In genomic region chr2:20141056-20141762, GRCh38 we compare ENCODE assay signal across 10 cellular contexts.
A peak's percentile ranks its signal among the peaks of the same experiment; 100 is the strongest.
DNase-seq lines count a peak whose midpoint lies in the region; ATAC-seq and TF ChIP-seq lines count a peak whose summit lies in the region.
"Had no signal": no experiment of that assay in that cellular context is flagged by ENCODE, and none has a peak within 500 bp of the region (broad histone marks: within the 10 kb centered on the region; RNA-seq: fewer than 3 reads in every experiment).

No MANE protein-coding gene starts in this region.

- no peaks in the 10 kb centered on the region for H3K27me3 ChIP-seq in SJSA1 (replicated peaks)
- no peaks in the 10 kb centered on the region for H3K27me3 ChIP-seq in gastroesophageal sphincter

- H3K4me3 ChIP-seq in SJSA1: no peak overlapping the region
- H3K4me3 ChIP-seq in gastroesophageal sphincter: no peak overlapping the region
- H3K4me3 ChIP-seq: SK-N-MC had no signal

- H3K36me3 Mint-ChIP-seq in T-helper 2 cell treated with Interferon-gamma antibody and Interleukin-4, amounts not matched to agents 5 μg/mL and 100 μg/mL, for 36 hours (ENCODE audit: low read depth): no peaks in the 10 kb centered on the region
- H3K36me3 Mint-ChIP-seq in effector memory CD8-positive, alpha-beta T cell (ENCODE audit: insufficient read depth): no peaks in the 10 kb centered on the region

- H3K36me3 ChIP-seq in SJSA1 (no peaks in the 10 kb centered on the region), gastroesophageal sphincter (no peaks in the 10 kb centered on the region)

- H3K9me3 ChIP-seq in SJSA1 (replicated peaks): no peaks in the 10 kb centered on the region
- H3K9me3 ChIP-seq in gastroesophageal sphincter: no peaks in the 10 kb centered on the region

- H3K4me1 Mint-ChIP-seq in T-helper 2 cell treated with Interferon-gamma antibody and Interleukin-4, amounts not matched to agents 5 μg/mL and 100 μg/mL, for 36 hours (ENCODE audit: low read depth): no peaks in the 10 kb centered on the region
- no peaks in the 10 kb centered on the region for H3K4me1 Mint-ChIP-seq in effector memory CD8-positive, alpha-beta T cell (ENCODE audit: low read depth in 2 of 2)

- H3K4me3 Mint-ChIP-seq in T-helper 2 cell treated with Interferon-gamma antibody and Interleukin-4, amounts not matched to agents 5 μg/mL and 100 μg/mL, for 36 hours: no peak overlapping the region
- H3K4me3 Mint-ChIP-seq in effector memory CD8-positive, alpha-beta T cell: no peak overlapping the region
- H3K4me3 Mint-ChIP-seq: nephron had no signal

- DNase-seq in EL (peak; percentile 96), SJSA1 (ENCODE audit: low read depth in 1 of 2, low spot score in 2 of 2) (peak; percentile 89 to 96), sciatic nerve (ENCODE audit: low spot score) (no peak), NOMO-1 treated with dmso at 0.1 percent for 144 hours (lab: John Stamatoyannopoulos, UW; ENCODE audit: unreplicated experiment) (no peak), NCI-H2081 treated with DMSO at 0.1 percent for 48 hours (lab: John Stamatoyannopoulos, UW) (no peak)
- DNase-seq in T-helper 2 cell treated with Interferon-gamma antibody and Interleukin-4, amounts not matched to agents 5 μg/mL and 100 μg/mL, for 36 hours (ENCODE audit: low spot score): no peak
- no peak for DNase-seq in effector memory CD8-positive, alpha-beta T cell

- H3K27ac ChIP-seq in SJSA1: peak overlapping the region; percentile 57
- peak overlapping the region in 3 of 4 donors; percentile 6 to 19 (median 17) for H3K27ac ChIP-seq in gastroesophageal sphincter
- H3K27ac ChIP-seq: SK-N-MC had no signal

- WGBS in gastroesophageal sphincter (ENCODE audit: low coverage in 1 of 2), 2 donors: 53% methylated on average over 7 of the region's 9 CpGs; no CpG with 5 or more reads in 1 of the 2 donors

- no peak for TF ChIP-seq POLR2A in gastroesophageal sphincter (IDR thresholded peaks at IDR 0.05)

- no peak overlapping the region for H3K27ac Mint-ChIP-seq in T-helper 2 cell treated with Interferon-gamma antibody and Interleukin-4, amounts not matched to agents 5 μg/mL and 100 μg/mL, for 36 hours
- H3K27ac Mint-ChIP-seq in effector memory CD8-positive, alpha-beta T cell: no peak overlapping the region

- TF ChIP-seq EP300 in gastroesophageal sphincter (IDR thresholded peaks at IDR 0.05): no peak

- ATAC-seq in gastroesophageal sphincter (peak; percentile 76), sciatic nerve (peak; percentile 65)
- no peak for ATAC-seq in effector memory CD8-positive, alpha-beta T cell (replicated peaks)

- intact Hi-C loops in sciatic nerve (cut with DNase I): no loop called here

- no peaks in the 10 kb centered on the region for H3K27me3 Mint-ChIP-seq in T-helper 2 cell treated with Interferon-gamma antibody and Interleukin-4, amounts not matched to agents 5 μg/mL and 100 μg/mL, for 36 hours (ENCODE audit: low read depth)
- peaks cover 20 to 35% of the 10 kb centered on the region in 2 donors for H3K27me3 Mint-ChIP-seq in effector memory CD8-positive, alpha-beta T cell

- TF ChIP-seq CTCF in gastroesophageal sphincter (IDR thresholded peaks at IDR 0.05): no peak

- H3K9me3 Mint-ChIP-seq in T-helper 2 cell treated with Interferon-gamma antibody and Interleukin-4, amounts not matched to agents 5 μg/mL and 100 μg/mL, for 36 hours: no peaks in the 10 kb centered on the region
- no peaks in the 10 kb centered on the region for H3K9me3 Mint-ChIP-seq in effector memory CD8-positive, alpha-beta T cell
- H3K9me3 Mint-ChIP-seq: nephron had no signal

- H3K4me1 ChIP-seq in SJSA1 (replicated peaks) (peaks cover 28% of the 10 kb centered on the region), gastroesophageal sphincter (peaks cover 0 to 7% (median 0%) of the 10 kb centered on the region in 3 donors)

Comparison
In these comparisons a context has a peak if more than half of its experiments do, and no peak if none do; other contexts are left out.
1. DNase-seq: peak in EL (single experiment) and SJSA1 (2 of 2); none in sciatic nerve (single experiment), NOMO-1 treated with dmso at 0.1 percent for 144 hours (single experiment), NCI-H2081 treated with DMSO at 0.1 percent for 48 hours (single experiment), T-helper 2 cell treated with Interferon-gamma antibody and Interleukin-4, amounts not matched to agents 5 μg/mL and 100 μg/mL, for 36 hours (single experiment) and effector memory CD8-positive, alpha-beta T cell (0 of 3).